ENCODE assay signal across 30 cellular contexts in the genomic region with DNA sequence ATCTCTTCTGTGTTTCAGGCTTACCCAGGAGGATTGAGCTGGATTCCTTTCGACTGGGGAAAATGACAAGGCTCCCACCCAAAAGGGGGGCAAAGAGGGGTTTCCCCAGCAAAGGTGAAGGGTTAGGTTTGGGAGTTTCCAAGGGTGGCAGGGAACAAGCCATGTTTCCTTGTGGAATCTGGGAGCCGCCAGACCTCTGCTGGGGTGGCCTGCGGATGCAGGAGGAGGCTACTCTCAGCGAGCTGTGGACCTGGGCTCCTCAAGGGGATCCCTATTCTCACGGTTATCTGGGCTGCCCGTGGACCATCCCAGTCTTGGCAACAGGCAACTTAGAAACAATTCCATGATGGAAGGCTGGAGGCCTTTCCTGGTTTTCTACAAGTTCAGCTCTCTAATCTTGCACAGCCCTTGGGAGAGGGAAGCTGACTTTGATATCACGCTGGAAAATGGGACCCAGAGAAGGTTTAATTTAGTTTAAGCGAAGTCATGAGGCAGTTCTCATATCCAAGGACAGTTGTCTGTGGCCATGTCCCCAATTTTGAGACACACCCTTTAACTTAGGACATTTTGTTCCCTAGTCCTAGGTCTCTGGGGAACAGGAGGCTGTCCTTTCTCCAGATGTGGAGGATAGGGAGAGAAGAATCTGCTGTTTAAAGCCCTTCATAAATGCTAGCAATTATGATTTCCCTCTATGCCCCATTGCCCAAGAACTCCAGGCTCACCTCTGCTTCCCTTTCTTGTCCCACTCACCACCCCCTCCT. TPM values are rescaled to one million over a fixed set of nuclear protein-coding genes. Genes with fewer than 3 reads are reported as not detected.
"Had no signal": no experiment of that assay in that cellular context is flagged by ENCODE, and none has a peak within 500 bp of the region (broad histone marks: within the 10 kb centered on the region; RNA-seq: fewer than 3 reads in every experiment).

No MANE protein-coding gene starts in this region.

- H3K4me1 ChIP-seq: SJSA1 had no signal

- H3K27ac Mint-ChIP-seq: activated CD8-positive, alpha-beta memory T cell treated with anti-CD3 and anti-CD28 coated beads, Interleukin-2, amount 10 ng/mL, durations not matched to agents 7 days and 5 days; activated CD8-positive, alpha-beta T cell treated with anti-CD3 and anti-CD28 coated beads, Interleukin-2, amount 10 ng/mL, durations not matched to agents 7 days and 5 days; activated naive CD4-positive, alpha-beta T cell treated with anti-CD3 and anti-CD28 coated beads for 36 hours; activated naive CD8-positive, alpha-beta T cell treated with anti-CD3 and anti-CD28 coated beads, Interleukin-2, amount 10 ng/mL, durations not matched to agents 7 days and 5 days; T-helper 1 cell treated with Interleukin-12 subunit alpha and Interleukin-12 subunit beta and Interleukin-4 antibody, amounts not matched to agents 30 μg/mL and 1 μg/mL, for 36 hours; WTC11 had no signal

- H3K4me1 Mint-ChIP-seq: activated CD8-positive, alpha-beta memory T cell treated with anti-CD3 and anti-CD28 coated beads, Interleukin-2, amount 10 ng/mL, durations not matched to agents 7 days and 5 days; activated naive CD8-positive, alpha-beta T cell treated with anti-CD3 and anti-CD28 coated beads, Interleukin-2, amount 10 ng/mL, durations not matched to agents 7 days and 5 days had no signal

- H3K4me3 ChIP-seq: adrenal gland, SJSA1 had no signal

- H3K4me3 Mint-ChIP-seq: activated CD8-positive, alpha-beta memory T cell treated with anti-CD3 and anti-CD28 coated beads, Interleukin-2, amount 10 ng/mL, durations not matched to agents 7 days and 5 days; activated CD8-positive, alpha-beta T cell treated with anti-CD3 and anti-CD28 coated beads, Interleukin-2, amount 10 ng/mL, durations not matched to agents 7 days and 5 days; activated naive CD4-positive, alpha-beta T cell treated with anti-CD3 and anti-CD28 coated beads for 36 hours; activated naive CD8-positive, alpha-beta T cell treated with anti-CD3 and anti-CD28 coated beads, Interleukin-2, amount 10 ng/mL, durations not matched to agents 7 days and 5 days; activated T-cell treated with anti-CD3 and anti-CD28 coated beads, Interleukin-2, amount 50 U/mL, for 4 hours; T-helper 1 cell treated with Interleukin-12 subunit alpha and Interleukin-12 subunit beta and Interleukin-4 antibody, amounts not matched to agents 30 μg/mL and 1 μg/mL, for 36 hours; WTC11 had no signal

- H3K9me3 ChIP-seq: adrenal gland, SJSA1 had no signal

- ATAC-seq: activated CD8-positive, alpha-beta memory T cell treated with anti-CD3 and anti-CD28 coated beads, Interleukin-2, amount 10 ng/mL, durations not matched to agents 7 days and 5 days; activated CD8-positive, alpha-beta T cell treated with anti-CD3 and anti-CD28 coated beads, Interleukin-2, amount 10 ng/mL, durations not matched to agents 7 days and 5 days; activated T-cell treated with anti-CD3 and anti-CD28 coated beads, Interleukin-2, amount 50 U/mL, for 4 hours; Panc1; SK-N-SH treated with all-trans-retinoic acid at 6 μM for 48 hours; WTC11 had no signal

- H3K9me3 Mint-ChIP-seq: activated naive CD4-positive, alpha-beta T cell treated with anti-CD3 and anti-CD28 coated beads for 36 hours; activated naive CD8-positive, alpha-beta T cell treated with anti-CD3 and anti-CD28 coated beads, Interleukin-2, amount 10 ng/mL, durations not matched to agents 7 days and 5 days; T-helper 1 cell treated with Interleukin-12 subunit alpha and Interleukin-12 subunit beta and Interleukin-4 antibody, amounts not matched to agents 30 μg/mL and 1 μg/mL, for 36 hours had no signal

- H3K27me3 ChIP-seq: adrenal gland had no signal

- H3K36me3 Mint-ChIP-seq: activated CD8-positive, alpha-beta memory T cell treated with anti-CD3 and anti-CD28 coated beads, Interleukin-2, amount 10 ng/mL, durations not matched to agents 7 days and 5 days; activated naive CD8-positive, alpha-beta T cell treated with anti-CD3 and anti-CD28 coated beads, Interleukin-2, amount 10 ng/mL, durations not matched to agents 7 days and 5 days; WTC11 had no signal

- DNase-seq: activated CD4-positive, alpha-beta T cell treated with anti-CD3 and anti-CD28 coated beads for 48 hours; activated CD4-positive, alpha-beta T cell treated with anti-CD3 and anti-CD28 coated beads, Interleukin-2, amount 50 U/mL, for 4 hours; activated CD4-positive, CD25-positive, alpha-beta regulatory T cell treated with anti-CD3 and anti-CD28 coated beads, Interleukin-2, amount 50 U/mL, for 72 hours; activated CD8-positive, alpha-beta memory T cell treated with anti-CD3 and anti-CD28 coated beads, Interleukin-2, amount 10 ng/mL, durations not matched to agents 7 days and 5 days; activated CD8-positive, alpha-beta T cell treated with anti-CD3 and anti-CD28 coated beads, Interleukin-2, amount 10 ng/mL, durations not matched to agents 7 days and 5 days; activated effector memory CD4-positive, alpha-beta T cell treated with anti-CD3 and anti-CD28 coated beads, Interleukin-2, amount 50 U/mL, for 16 hours; activated naive CD4-positive, alpha-beta T cell treated with anti-CD3 and anti-CD28 coated beads for 36 hours; activated naive CD8-positive, alpha-beta T cell treated with anti-CD3 and anti-CD28 coated beads, Interleukin-2, amount 10 ng/mL, durations not matched to agents 7 days and 5 days; activated T-cell treated with anti-CD3 and anti-CD28 coated beads, Interleukin-2, amount 50 U/mL, for 4 hours; anterior cingulate cortex; IMR-90; Kasumi-1; KBM-7; NCI-H1105 treated with DMSO at 0.1 percent for 48 hours; NCI-H1436 treated with DMSO at 0.1 percent for 48 hours; NCI-H187; NCI-H2081; NCI-H510A treated with DMSO at 0.1 percent for 48 hours; NCI-H69; NK-92 treated with Interleukin-12 subunit alpha and Interleukin-12 subunit beta, amount 100 ng/mL, for 24 hours; OCI-M1; RPMI8226; SHP77; SW 1271 had no signal

- H3K36me3 ChIP-seq: adrenal gland, SJSA1 had no signal

- H3K27ac ChIP-seq: adrenal gland, SJSA1 had no signal

RNA-seq across cellular contexts. Expression of gene STUM, which starts 24.7 kb away (rescaled TPM):
- total RNA-seq: activated CD8-positive, alpha-beta memory T cell treated with anti-CD3 and anti-CD28 coated beads, Interleukin-2, amount 10 ng/mL, durations not matched to agents 7 days and 5 days; activated CD8-positive, alpha-beta T cell treated with anti-CD3 and anti-CD28 coated beads, Interleukin-2, amount 10 ng/mL, durations not matched to agents 7 days and 5 days; activated naive CD4-positive, alpha-beta T cell treated with anti-CD3 and anti-CD28 coated beads for 36 hours; activated naive CD8-positive, alpha-beta T cell treated with anti-CD3 and anti-CD28 coated beads, Interleukin-2, amount 10 ng/mL, durations not matched to agents 7 days and 5 days; activated T-cell treated with anti-CD3 and anti-CD28 coated beads, Interleukin-2, amount 50 U/mL, for 4 hours; IMR-90 had no signal
- polyA plus RNA-seq: IMR-90 had no signal
